In genomic region chr11:31325162-31325561, GRCh38 we compare ENCODE assay signal across 16 cellular contexts. TPM values are rescaled to one million over a fixed set of nuclear protein-coding genes. Genes with fewer than 3 reads are reported as not detected.
DNase-seq lines count a peak whose midpoint lies in the region; ATAC-seq, FAIRE-seq and TF ChIP-seq lines count a peak whose summit lies in the region.
"Had no signal": no experiment of that assay in that cellular context is flagged by ENCODE, and none has a peak within 500 bp of the region (broad histone marks: within the 10 kb centered on the region; RNA-seq: fewer than 3 reads in every experiment).

No MANE protein-coding gene starts in this region.

- no peak for ATAC-seq in GM21367 (IDR thresholded peaks at IDR 0.05; ENCODE audit: unreplicated experiment)
- no peak for ATAC-seq in GM21825 (IDR thresholded peaks at IDR 0.05; ENCODE audit: unreplicated experiment)
- no peak for ATAC-seq in HepG2
- ATAC-seq: naive thymus-derived CD8-positive, alpha-beta T cell had no signal

- no TSS peak for BruUV-seq in HepG2 (replicated peaks; lab: Mats Ljungman, UMichigan)

- H3K9ac ChIP-seq in GM23248 (no peak overlapping the region), HepG2 (ENCODE audit: insufficient read depth, low read depth, low read length) (no peak overlapping the region)
- H3K9ac ChIP-seq: BLaER1 treated with 17β-estradiol and CSF1 and Interleukin-3, amounts not matched to agents 10 nM and 100 nM had no signal

- FAIRE-seq in HepG2 (lab: Jason Lieb, UNC) = no peak
- FAIRE-seq: kidney had no signal

- TF ChIP-seq RAD21 in HepG2 (CRISPR knock-in tag; IDR thresholded peaks at IDR 0.05) = no peak

- DNase-seq in A172 (ENCODE audit: low spot score) (peak; percentile 41), GM23248 (peak; percentile 69), adrenal gland (peak in 4 of 7 donors; percentile 22 to 54 (median 36)), foreskin fibroblast (peak; percentile 1 to 4), HepG2 (ENCODE audit: low spot score) (no peak)
- DNase-seq in activated CD4-positive, alpha-beta T cell treated with anti-CD3 and anti-CD28 coated beads, Interleukin-2, amount 50 U/mL, for 4 hours = no peak
- DNase-seq: activated T-cell treated with anti-CD3 and anti-CD28 coated beads for 4 hours; aorta; kidney; naive thymus-derived CD8-positive, alpha-beta T cell; NCI-H510A treated with DMSO at 0.1 percent for 48 hours; stimulated activated CD4-positive, alpha-beta T cell treated with anti-CD3 and anti-CD28 coated beads, Interleukin-12 subunit alpha, Interleukin-12 subunit beta, amount 100 ng/mL, for 4 hours had no signal

- H4K20me1 ChIP-seq in GM23248 (ENCODE audit: insufficient read depth) = no peaks in the 10 kb centered on the region
- no peaks in the 10 kb centered on the region for H4K20me1 ChIP-seq in HepG2 (ENCODE audit: insufficient read depth, low read length)
- H4K20me1 ChIP-seq: BLaER1 treated with 17β-estradiol and CSF1 and Interleukin-3, amounts not matched to agents 10 nM and 100 nM had no signal

- POLR2A ChIA-PET in HepG2 (lab: Yijun Ruan, JAX) = no interaction called here

- intact Hi-C loops in adrenal gland (cut with DNase I) (no loop called here), HepG2 (cut with micrococcal nuclease; ENCODE audit: unreplicated experiment) (no loop called here)

- H3K79me2 ChIP-seq in GM23248 (ENCODE audit: insufficient read depth) (no peaks in the 10 kb centered on the region), HepG2 (ENCODE audit: insufficient read depth, low read length) (no peaks in the 10 kb centered on the region)

- no peak overlapping the region for H2AFZ ChIP-seq in GM23248
- no peak overlapping the region for H2AFZ ChIP-seq in HepG2 (ENCODE audit: low read length)

- H3K36me3 ChIP-seq in GM23248 (ENCODE audit: low read depth) (no peaks in the 10 kb centered on the region), adrenal gland (replicated peaks in 1 of 2) (no peaks in the 10 kb centered on the region), HepG2 (replicated peaks in 1 of 2; ENCODE audit: control insufficient read depth in 1 of 2, insufficient read depth in 2 of 2, low read length in 2 of 2) (no peaks in the 10 kb centered on the region)
- H3K36me3 ChIP-seq: BLaER1 treated with 17β-estradiol and CSF1 and Interleukin-3, amounts not matched to agents 10 nM and 100 nM; SJSA1 had no signal

- no peaks in the 10 kb centered on the region for H3F3A ChIP-seq in GM23248 (ENCODE audit: insufficient read depth)

- TF ChIP-seq POLR2A in adrenal gland (IDR thresholded peaks at IDR 0.05) (no peak), HepG2 (IDR thresholded peaks at IDR 0.05; ENCODE audit: insufficient read depth in 1 of 2, low read depth in 2 of 2, low read length in 2 of 2) (no peak)

- H3K4me2 ChIP-seq in GM23248 (ENCODE audit: unreplicated experiment) = no peak overlapping the region
- no peak overlapping the region for H3K4me2 ChIP-seq in HepG2 (ENCODE audit: low read depth, low read length)

- H3K27ac ChIP-seq in GM23248 (no peak overlapping the region), adrenal gland (no peak overlapping the region), HepG2 (ENCODE audit: extremely low read length, insufficient read depth, low read length) (no peak overlapping the region)
- H3K27ac ChIP-seq: SJSA1 had no signal

- no peak overlapping the region for H3K4me3 ChIP-seq in GM23248
- H3K4me3 ChIP-seq in adrenal gland = no peak overlapping the region
- H3K4me3 ChIP-seq in foreskin fibroblast (ENCODE audit: low read depth in 1 of 2, low read length in 2 of 2) = no peak overlapping the region
- no peak overlapping the region for H3K4me3 ChIP-seq in HepG2 (replicated peaks in 1 of 3; ENCODE audit: insufficient read depth in 1 of 3, low read depth in 2 of 3, low read length in 3 of 3)
- H3K4me3 ChIP-seq: BLaER1 treated with 17β-estradiol and CSF1 and Interleukin-3, amounts not matched to agents 10 nM and 100 nM; SJSA1 had no signal

- CTCF ChIA-PET in HepG2 (lab: Yijun Ruan, JAX; ENCODE audit: low intra/inter-chr PET ratio, low total read pairs) = no interaction called here

- no peaks in the 10 kb centered on the region; the same call in 1 of the 2 replicates for H3K4me1 ChIP-seq in GM23248 (ENCODE audit: insufficient read depth)
- no peaks in the 10 kb centered on the region for H3K4me1 ChIP-seq in adrenal gland (replicated peaks in 1 of 2)
- H3K4me1 ChIP-seq in HepG2 (ENCODE audit: insufficient read depth, low read length) = no peaks in the 10 kb centered on the region
- H3K4me1 ChIP-seq: SJSA1 had no signal

- no peaks in the 10 kb centered on the region for H3K9me3 ChIP-seq in GM23248 (ENCODE audit: low read depth)
- no peaks in the 10 kb centered on the region for H3K9me3 ChIP-seq in adrenal gland (replicated peaks in 1 of 3)
- H3K9me3 ChIP-seq in HepG2 (ENCODE audit: low read length) = no peaks in the 10 kb centered on the region
- H3K9me3 ChIP-seq: SJSA1 had no signal

- TF ChIP-seq CTCF in adrenal gland (IDR thresholded peaks at IDR 0.05) (no peak), foreskin fibroblast (IDR thresholded peaks at IDR 0.05; ENCODE audit: low read depth, low read length) (no peak), HepG2 (CRISPR knock-in tag; IDR thresholded peaks at IDR 0.05) (no peak)

- no peaks in the 10 kb centered on the region for H3K9me2 ChIP-seq in GM23248 (ENCODE audit: insufficient read depth)

- TF ChIP-seq EP300 in HepG2 (IDR thresholded peaks at IDR 0.05; ENCODE audit: low read depth in 2 of 2, low read length in 2 of 2) (no peak), HepG2 (CRISPR knock-in tag; IDR thresholded peaks at IDR 0.05; ENCODE audit: borderline replicate concordance) (no peak)

- no peaks in the 10 kb centered on the region for H3K27me3 ChIP-seq in GM23248 (replicated peaks; ENCODE audit: insufficient read depth)
- no peaks in the 10 kb centered on the region for H3K27me3 ChIP-seq in adrenal gland
- no peaks in the 10 kb centered on the region for H3K27me3 ChIP-seq in HepG2 (ENCODE audit: control insufficient read depth in 1 of 2, insufficient read depth in 2 of 2, low read length in 2 of 2)
- H3K27me3 ChIP-seq: BLaER1 treated with 17β-estradiol and CSF1 and Interleukin-3, amounts not matched to agents 10 nM and 100 nM; SJSA1 had no signal

- in situ Hi-C loops in GM23248 (cut with MboI) = no loop called here
- in situ Hi-C loops in HepG2 (cut with HindIII; ENCODE audit: extremely low pct_ligation_motif_present, low pct_unique_long_range_greater_than_20kb) = no loop called here

RNA-seq across cellular contexts. Expression of gene DCDC1, which starts 44.4 kb away (rescaled TPM):
- 0.05 TPM in 1 of 2 replicates, not detected in the other for total RNA-seq in A172 (2014; rRNA removed; shearing (Covaris generic))
- not detected in 2 replicates for total RNA-seq in GM23248 (2014; rRNA removed; shearing (Covaris generic))
- polyA plus RNA-seq in GM23248 (2016; fragmentation: Nextera tagmentation; extraction: Ambion mirVana) (not detected in 2 replicates), adrenal gland (under 1 TPM; 0.07 to 0.29 (median 0.08) TPM), HepG2 (2011; rRNA removed) (0.12 and 0.13 TPM in 2 replicates)
- total RNA-seq in adrenal gland (1 to 10 TPM in 1 of 8 donors, under 1 TPM in 6, not detected in 1; 0.14 to 1.5 (median 0.42) TPM), HepG2 (2016; rRNA removed; fragmentation: Illumina TruSeq; extraction: Trizol) (0.24 and 0.27 TPM in 2 replicates)
- total RNA-seq in HepG2 (2016; cell fraction: cytosol; rRNA removed; fragmentation: Illumina TruSeq; extraction: Trizol; ENCODE audit: low read depth) = 0.10 TPM in 1 of 2 replicates, not detected in the other
- total RNA-seq in HepG2 (2016; cell fraction: insoluble cytoplasmic fraction; rRNA removed; fragmentation: Illumina TruSeq; extraction: Trizol) = 0.24 and 0.43 TPM in 2 replicates
- total RNA-seq in HepG2 (2016; cell fraction: membrane; rRNA removed; fragmentation: Illumina TruSeq; extraction: Trizol) = 0.14 and 0.40 TPM in 2 replicates
- total RNA-seq in HepG2 (2016; cell fraction: nucleus; rRNA removed; fragmentation: Illumina TruSeq; extraction: Trizol) = 0.66 and 0.96 TPM in 2 replicates
- polyA plus RNA-seq in HepG2 (2011; cell fraction: cytosol; rRNA removed) = 0.05 and 0.14 TPM in 2 replicates
- 0.23 and 0.26 TPM in 2 replicates for polyA plus RNA-seq in HepG2 (2011; cell fraction: nucleus; rRNA removed)
- 0.09 and 0.15 TPM in 2 replicates for polyA plus RNA-seq in HepG2 (2012)
- polyA plus RNA-seq in HepG2 (2016; cell fraction: cytosol; fragmentation: Illumina TruSeq; extraction: Trizol; ENCODE audit: low read depth) = 0.03 TPM in 2 replicates
- polyA plus RNA-seq in HepG2 (2016; cell fraction: insoluble cytoplasmic fraction; fragmentation: Illumina TruSeq; extraction: Trizol; ENCODE audit: low read depth) = 0.25 and 0.29 TPM in 2 replicates
- polyA plus RNA-seq in HepG2 (2016; cell fraction: membrane; fragmentation: Illumina TruSeq; extraction: Trizol; ENCODE audit: low read depth) = 0.11 and 0.16 TPM in 2 replicates
- polyA plus RNA-seq in HepG2 (2016; cell fraction: nucleus; fragmentation: Illumina TruSeq; extraction: Trizol; ENCODE audit: insufficient read depth, low read depth) = 0.31 and 0.62 TPM in 2 replicates
- 0.16 and 0.72 TPM in 2 replicates for polyA minus RNA-seq in HepG2 (2011; rRNA and poly(A)+ RNA removed; ENCODE audit: low replicate concordance)
- polyA minus RNA-seq in HepG2 (2011; cell fraction: cytosol; rRNA and poly(A)+ RNA removed) = 0.10 TPM in 1 of 2 replicates, not detected in the other
- polyA minus RNA-seq in HepG2 (2011; cell fraction: nucleus; rRNA and poly(A)+ RNA removed) = 0.99 and 1.8 TPM in 2 replicates
- total RNA-seq: SJSA1 had no signal
- polyA plus RNA-seq: aorta had no signal

RNA-seq across cellular contexts. Expression of gene DNAJC24, which starts 44.5 kb away (rescaled TPM):
- 16.1 and 18.2 TPM in 2 replicates for total RNA-seq in A172 (2014; rRNA removed; shearing (Covaris generic))
- total RNA-seq in GM23248 (2014; rRNA removed; shearing (Covaris generic)) = 16.9 and 22.6 TPM in 2 replicates
- 13.1 and 13.3 TPM in 2 replicates for polyA plus RNA-seq in GM23248 (2016; fragmentation: Nextera tagmentation; extraction: Ambion mirVana)
- 10 to 100 TPM in 7 of 8 donors, 1 to 10 TPM in 1; 5.8 to 17.6 (median 13.5) TPM for total RNA-seq in adrenal gland
- 10 to 100 TPM in 1 of 3 donors, 1 to 10 TPM in 2; 1.9 to 20.0 (median 3.8) TPM for polyA plus RNA-seq in adrenal gland
- 12.0 and 13.7 TPM in 2 replicates for total RNA-seq in HepG2 (2016; rRNA removed; fragmentation: Illumina TruSeq; extraction: Trizol)
- total RNA-seq in HepG2 (2016; cell fraction: cytosol; rRNA removed; fragmentation: Illumina TruSeq; extraction: Trizol; ENCODE audit: low read depth) = 4.7 and 4.8 TPM in 2 replicates
- 10.3 and 12.2 TPM in 2 replicates for total RNA-seq in HepG2 (2016; cell fraction: insoluble cytoplasmic fraction; rRNA removed; fragmentation: Illumina TruSeq; extraction: Trizol)
- 7.9 and 10.1 TPM in 2 replicates for total RNA-seq in HepG2 (2016; cell fraction: membrane; rRNA removed; fragmentation: Illumina TruSeq; extraction: Trizol)
- total RNA-seq in HepG2 (2016; cell fraction: nucleus; rRNA removed; fragmentation: Illumina TruSeq; extraction: Trizol) = 34.8 and 36.0 TPM in 2 replicates
- 8.8 and 10.5 TPM in 2 replicates for polyA plus RNA-seq in HepG2 (2011; rRNA removed)
- polyA plus RNA-seq in HepG2 (2011; cell fraction: cytosol; rRNA removed) = 2.3 and 3.7 TPM in 2 replicates
- 11.8 and 16.1 TPM in 2 replicates for polyA plus RNA-seq in HepG2 (2011; cell fraction: nucleus; rRNA removed)
- 6.8 and 8.5 TPM in 2 replicates for polyA plus RNA-seq in HepG2 (2012)
- 4.0 and 7.4 TPM in 2 replicates for polyA plus RNA-seq in HepG2 (2016; cell fraction: cytosol; fragmentation: Illumina TruSeq; extraction: Trizol; ENCODE audit: low read depth)
- 8.9 and 12.3 TPM in 2 replicates for polyA plus RNA-seq in HepG2 (2016; cell fraction: insoluble cytoplasmic fraction; fragmentation: Illumina TruSeq; extraction: Trizol; ENCODE audit: low read depth)
- polyA plus RNA-seq in HepG2 (2016; cell fraction: membrane; fragmentation: Illumina TruSeq; extraction: Trizol; ENCODE audit: low read depth) = 6.2 and 6.5 TPM in 2 replicates
- polyA plus RNA-seq in HepG2 (2016; cell fraction: nucleus; fragmentation: Illumina TruSeq; extraction: Trizol; ENCODE audit: insufficient read depth, low read depth) = 33.4 and 35.5 TPM in 2 replicates
- polyA minus RNA-seq in HepG2 (2011; rRNA and poly(A)+ RNA removed; ENCODE audit: low replicate concordance) = 2.5 and 24.5 TPM in 2 replicates
- polyA minus RNA-seq in HepG2 (2011; cell fraction: cytosol; rRNA and poly(A)+ RNA removed) = 4.0 and 4.1 TPM in 2 replicates
- 44.3 and 44.9 TPM in 2 replicates for polyA minus RNA-seq in HepG2 (2011; cell fraction: nucleus; rRNA and poly(A)+ RNA removed)

Comparison
In these comparisons a context has a peak if more than half of its experiments do, and no peak if none do; other contexts are left out.
1. DNase-seq: peak in A172 (single experiment), GM23248 (single experiment), adrenal gland (4 of 7) and foreskin fibroblast (2 of 2); none in activated CD4-positive, alpha-beta T cell treated with anti-CD3 and anti-CD28 coated beads, Interleukin-2, amount 50 U/mL, for 4 hours (0 of 2) and HepG2 (single experiment).